ENCODE assay signal across 9 cellular contexts in genomic region chr11:13354335-13354734, GRCh38.
DNase-seq lines count a peak whose midpoint lies in the region; ATAC-seq and TF ChIP-seq lines count a peak whose summit lies in the region.
"Had no signal": no experiment of that assay in that cellular context is flagged by ENCODE, and none has a peak within 500 bp of the region (broad histone marks: within the 10 kb centered on the region; RNA-seq: fewer than 3 reads in every experiment).

No MANE protein-coding gene starts in this region.

- no peaks in the 10 kb centered on the region for H3K4me1 ChIP-seq in right lobe of liver

- intact Hi-C loops in right lobe of liver (cut with DNase I), result no loop called here

- WGBS in right lobe of liver (ENCODE audit: insufficient coverage, low coverage, low lambda C conversion rate, missing lambda C conversion rate), result 89% methylated on average over 5 of the region's 6 CpGs

- no peaks in the 10 kb centered on the region for H3K9me3 ChIP-seq in right lobe of liver

- no peaks in the 10 kb centered on the region for H3K27me3 ChIP-seq in right lobe of liver

- peaks cover 0 to 80% (median 19%) of the 10 kb centered on the region in 4 donors for H3K36me3 ChIP-seq in right lobe of liver

- no peak overlapping the region for H3K27ac ChIP-seq in right lobe of liver

- TF ChIP-seq RAD21 in Ishikawa (IDR thresholded peaks at IDR 0.05; ENCODE audit: low read depth), result peak; percentile 66

- TF ChIP-seq CTCF in astrocyte of the cerebellum (IDR thresholded peaks at IDR 0.05; ENCODE audit: low read depth, low read length, missing control alignments), result peak; percentile 33
- peak in 3 of 4 donors; percentile 8 to 17 (median 9) for TF ChIP-seq CTCF in right lobe of liver (IDR thresholded peaks at IDR 0.05)

- in situ Hi-C loops in astrocyte of the cerebellum (cut with HindIII; ENCODE audit: low sequenced_read_pairs), result no loop called here

- no peak for TF ChIP-seq POLR2A in right lobe of liver (IDR thresholded peaks at IDR 0.05)

- TF ChIP-seq EP300 in Ishikawa (IDR thresholded peaks at IDR 0.05; ENCODE audit: borderline replicate concordance), result no peak

- H3K4me3 ChIP-seq in astrocyte of the cerebellum (ENCODE audit: low read depth, low read length), result no peak overlapping the region
- H3K4me3 ChIP-seq in right lobe of liver, result no peak overlapping the region

- ATAC-seq in right lobe of liver, result peak in 3 of 4 donors; percentile 22 to 39 (median 37)
- no peak for ATAC-seq in GM21390 (IDR thresholded peaks at IDR 0.05; ENCODE audit: unreplicated experiment)
- no peak for ATAC-seq in GM19467 (IDR thresholded peaks at IDR 0.05; ENCODE audit: unreplicated experiment)
- ATAC-seq in GM18870 (IDR thresholded peaks at IDR 0.05; ENCODE audit: unreplicated experiment), result no peak

- peak; percentile 53 for DNase-seq in EH (ENCODE audit: low read depth)
- no peak for DNase-seq in astrocyte of the cerebellum (ENCODE audit: low read depth)
- DNase-seq in right lobe of liver, result no peak
- no peak for DNase-seq in 8988T
- DNase-seq: retina had no signal

TF ChIP-seq in Ishikawa, 13 proteins besides CTCF, POLR2A, EP300 and RAD21:
- no peak for TF ChIP-seq TAF1 (IDR thresholded peaks at IDR 0.05; ENCODE audit: low read depth)
- no peak for TF ChIP-seq TEAD4 (IDR thresholded peaks at IDR 0.05)
- TF ChIP-seq YY1 (IDR thresholded peaks at IDR 0.05; ENCODE audit: low read depth), result no peak
- TF ChIP-seq CREB1 (IDR thresholded peaks at IDR 0.05; ENCODE audit: low read depth), result no peak
- no peak for TF ChIP-seq EGR1 (IDR thresholded peaks at IDR 0.05)
- no peak for TF ChIP-seq CEBPB (IDR thresholded peaks at IDR 0.05)
- no peak for TF ChIP-seq TCF12 (IDR thresholded peaks at IDR 0.05; ENCODE audit: low read depth)
TF ChIP-seq in Ishikawa: peak in this region for 0.

Comparison
In these comparisons a context has a peak if more than half of its experiments do, and no peak if none do; other contexts are left out.
1. ATAC-seq: peak in right lobe of liver (3 of 4); none in GM21390 (single experiment), GM19467 (single experiment) and GM18870 (single experiment).